ENCODE assay signal across 14 cellular contexts in genomic region chr6:137688230-137688971, GRCh38.
"Had no signal": no experiment of that assay in that cellular context is flagged by ENCODE, and none has a peak within 500 bp of the region (broad histone marks: within the 10 kb centered on the region; RNA-seq: fewer than 3 reads in every experiment).

No MANE protein-coding gene starts in this region.

- H3K4me3 Mint-ChIP-seq: naive thymus-derived CD8-positive, alpha-beta T cell; stimulated activated naive B cell treated with anti-CD40 and anti-IgM and Interleukin-4, amounts not matched to agents 10 μg/mL and 1 μg/mL and 100 μg/mL, for 72 hours had no signal

- H3K4me2 ChIP-seq: hepatocyte had no signal

- ATAC-seq: naive thymus-derived CD8-positive, alpha-beta T cell; stimulated activated naive B cell treated with anti-CD40 and anti-IgM and Interleukin-4, amounts not matched to agents 10 μg/mL and 1 μg/mL and 100 μg/mL, for 72 hours had no signal

- DNase-seq: activated CD4-positive, CD25-positive, alpha-beta regulatory T cell; activated effector memory CD4-positive, alpha-beta T cell treated with Interleukin-2 at 50 U/mL for 16 hours; activated naive CD4-positive, alpha-beta T cell treated with anti-CD3 and anti-CD28 coated beads, Interleukin-2, amount 50 U/mL, for 16 hours; amniotic stem cell; caudate nucleus; left ventricle myocardium inferior; mesenchymal stem cell; naive thymus-derived CD8-positive, alpha-beta T cell; stimulated activated CD4-positive, alpha-beta T cell treated with anti-CD3 and anti-CD28 coated beads, Interleukin-2, amount 100 ng/mL, for 48 hours; stimulated activated naive B cell treated with anti-CD40 and anti-IgM and Interleukin-4, amounts not matched to agents 10 μg/mL and 1 μg/mL and 100 μg/mL, for 72 hours; substantia nigra; upper lobe of left lung had no signal

- H2AFZ ChIP-seq: hepatocyte had no signal

- H3K4me1 Mint-ChIP-seq: naive thymus-derived CD8-positive, alpha-beta T cell had no signal

- H3K4me1 ChIP-seq: upper lobe of left lung had no signal

- H3K27me3 ChIP-seq: esophagus muscularis mucosa, hepatocyte, upper lobe of left lung had no signal

- H3K27ac ChIP-seq: esophagus muscularis mucosa, hepatocyte, left ventricle myocardium inferior had no signal

- H3K27ac Mint-ChIP-seq: stimulated activated naive B cell treated with anti-CD40 and anti-IgM and Interleukin-4, amounts not matched to agents 10 μg/mL and 1 μg/mL and 100 μg/mL, for 72 hours had no signal

- H3K36me3 Mint-ChIP-seq: naive thymus-derived CD8-positive, alpha-beta T cell; stimulated activated naive B cell treated with anti-CD40 and anti-IgM and Interleukin-4, amounts not matched to agents 10 μg/mL and 1 μg/mL and 100 μg/mL, for 72 hours had no signal

- H3K9me3 Mint-ChIP-seq: naive thymus-derived CD8-positive, alpha-beta T cell had no signal

- H3K36me3 ChIP-seq: esophagus muscularis mucosa, left ventricle myocardium inferior, upper lobe of left lung had no signal

- H3K9me3 ChIP-seq: esophagus muscularis mucosa, left ventricle myocardium inferior, upper lobe of left lung had no signal

- H3K4me3 ChIP-seq: esophagus muscularis mucosa, hepatocyte, left ventricle myocardium inferior, upper lobe of left lung had no signal

- H3K79me2 ChIP-seq: hepatocyte had no signal
